ENCODE assay signal across 36 cellular contexts in the genomic region with DNA sequence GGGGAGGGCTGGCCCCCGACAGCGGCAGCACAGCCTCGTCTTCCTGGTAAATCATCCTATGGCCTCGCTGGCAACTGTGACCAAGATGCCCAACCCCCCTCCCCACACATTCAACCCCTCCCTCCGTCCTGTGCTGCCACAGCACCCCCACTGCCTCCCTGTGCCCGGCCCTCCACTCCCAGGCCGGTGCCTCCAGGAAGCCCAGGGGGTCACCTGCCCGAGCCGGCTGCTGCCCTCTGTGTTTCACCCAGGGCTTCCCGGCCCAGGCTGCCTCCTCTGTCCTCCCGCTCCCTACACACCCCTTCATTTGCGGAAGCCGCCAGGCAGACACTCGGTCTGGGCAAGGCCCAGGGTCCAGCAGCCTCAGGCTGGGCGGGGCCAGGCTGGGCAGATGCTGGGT.
"Had no signal": no experiment of that assay in that cellular context is flagged by ENCODE, and none has a peak within 500 bp of the region (broad histone marks: within the 10 kb centered on the region; RNA-seq: fewer than 3 reads in every experiment).

No MANE protein-coding gene starts in this region.

- H3K27ac Mint-ChIP-seq: activated B cell treated with CpG ODN at 0.5 μM for 24 hours; activated CD8-positive, alpha-beta T cell treated with anti-CD3 and anti-CD28 coated beads for 36 hours; activated naive CD4-positive, alpha-beta T cell treated with anti-CD3 and anti-CD28 coated beads, Interleukin-2, amount 10 ng/mL, durations not matched to agents 7 days and 5 days; activated naive CD8-positive, alpha-beta T cell treated with anti-CD3 and anti-CD28 coated beads, Interleukin-2, amount 10 ng/mL, durations not matched to agents 7 days and 5 days; activated T-cell treated with anti-CD3 and anti-CD28 coated beads, Interleukin-2, amount 50 U/mL, for 72 hours; dendritic cell treated with granulocyte-macrophage colony-stimulating factor and Interleukin-4, amounts not matched to agents 40 ng/mL and 50 ng/mL, for 4 days; endodermal cell; T-helper 17 cell; T-helper 2 cell treated with Interferon-gamma antibody and Interleukin-4, amounts not matched to agents 5 μg/mL and 100 μg/mL, for 36 hours had no signal

- H3K4me1 ChIP-seq: ascending aorta, breast epithelium, foreskin keratinocyte, gastrocnemius medialis, heart left ventricle had no signal

- H3K36me3 Mint-ChIP-seq: activated naive CD4-positive, alpha-beta T cell treated with anti-CD3 and anti-CD28 coated beads, Interleukin-2, amount 10 ng/mL, durations not matched to agents 7 days and 5 days; activated naive CD4-positive, alpha-beta T cell treated with anti-CD3 and anti-CD28 coated beads, Interleukin-2, amount 50 U/mL, for 72 hours; activated naive CD8-positive, alpha-beta T cell treated with anti-CD3 and anti-CD28 coated beads, Interleukin-2, amount 10 ng/mL, durations not matched to agents 7 days and 5 days; brain had no signal

- H3K27me3 ChIP-seq: ascending aorta had no signal

- H3K9me3 Mint-ChIP-seq: activated B cell treated with CpG ODN at 0.5 μM for 24 hours; activated CD8-positive, alpha-beta T cell treated with anti-CD3 and anti-CD28 coated beads for 36 hours; activated naive CD4-positive, alpha-beta T cell treated with anti-CD3 and anti-CD28 coated beads, Interleukin-2, amount 10 ng/mL, durations not matched to agents 7 days and 5 days; activated naive CD4-positive, alpha-beta T cell treated with anti-CD3 and anti-CD28 coated beads, Interleukin-2, amount 50 U/mL, for 72 hours; activated naive CD8-positive, alpha-beta T cell treated with anti-CD3 and anti-CD28 coated beads, Interleukin-2, amount 10 ng/mL, durations not matched to agents 7 days and 5 days; activated T-cell treated with anti-CD3 and anti-CD28 coated beads, Interleukin-2, amount 50 U/mL, for 24 hours; activated T-cell treated with anti-CD3 and anti-CD28 coated beads, Interleukin-2, amount 50 U/mL, for 72 hours; dendritic cell treated with granulocyte-macrophage colony-stimulating factor and Interleukin-4, amounts not matched to agents 40 ng/mL and 50 ng/mL, for 4 days; endodermal cell; T-helper 2 cell treated with Interferon-gamma antibody and Interleukin-4, amounts not matched to agents 5 μg/mL and 100 μg/mL, for 36 hours had no signal

- ATAC-seq: activated CD4-positive, CD25-positive, alpha-beta regulatory T cell treated with anti-CD3 and anti-CD28 coated beads, Interleukin-2, amount 50 U/mL, for 24 hours; activated CD8-positive, alpha-beta T cell treated with anti-CD3 and anti-CD28 coated beads for 36 hours; activated naive CD4-positive, alpha-beta T cell treated with anti-CD3 and anti-CD28 coated beads, Interleukin-2, amount 50 U/mL, for 72 hours; activated T-cell treated with anti-CD3 and anti-CD28 coated beads, Interleukin-2, amount 50 U/mL, for 72 hours; esophagus mucosa; foreskin keratinocyte; gastrocnemius medialis; heart left ventricle; T-helper 17 cell had no signal

- H3K9me3 ChIP-seq: ascending aorta, breast epithelium, gastrocnemius medialis, heart left ventricle had no signal

- H3K36me3 ChIP-seq: ascending aorta, breast epithelium, cardiac muscle cell, gastrocnemius medialis, heart left ventricle, WERI-Rb-1 had no signal

- DNase-seq: activated B cell treated with CpG ODN at 0.5 μM for 24 hours; activated CD4-positive, alpha-beta T cell treated with anti-CD3 and anti-CD28 coated beads for 48 hours; activated CD4-positive, alpha-beta T cell treated with anti-CD3 and anti-CD28 coated beads, Interleukin-2, amount 50 U/mL, for 1 hour; activated CD4-positive, alpha-beta T cell treated with anti-CD3 and anti-CD28 coated beads, Interleukin-2, amount 50 U/mL, for 48 hours; activated CD8-positive, alpha-beta memory T cell treated with anti-CD3 and anti-CD28 coated beads for 24 hours; activated CD8-positive, alpha-beta memory T cell treated with anti-CD3 and anti-CD28 coated beads, Interleukin-2, amount 50 U/mL, for 4 hours; activated CD8-positive, alpha-beta T cell treated with anti-CD3 and anti-CD28 coated beads for 36 hours; activated gamma-delta T cell; activated naive CD4-positive, alpha-beta T cell; activated naive CD4-positive, alpha-beta T cell treated with anti-CD3 and anti-CD28 coated beads, Interleukin-2, amount 10 ng/mL, durations not matched to agents 7 days and 5 days; activated naive CD8-positive, alpha-beta T cell treated with anti-CD3 and anti-CD28 coated beads, Interleukin-2, amount 10 ng/mL, durations not matched to agents 7 days and 5 days; activated T-cell treated with anti-CD3 and anti-CD28 coated beads for 4 hours; activated T-cell treated with anti-CD3 and anti-CD28 coated beads, Interleukin-2, amount 50 U/mL, for 24 hours; activated T-cell treated with anti-CD3 and anti-CD28 coated beads, Interleukin-2, amount 50 U/mL, for 72 hours; central memory CD4-positive, alpha-beta T cell; cerebellar nuclear complex; dorsolateral prefrontal cortex; effector memory CD4-positive, alpha-beta T cell; endodermal cell; foreskin keratinocyte; gastrocnemius medialis; glutamatergic neuron; heart left ventricle; T-helper 17 cell; T1000; WERI-Rb-1 had no signal

- H3K27ac ChIP-seq: ascending aorta, breast epithelium, cardiac muscle cell, coronary artery, foreskin keratinocyte, gastrocnemius medialis, heart left ventricle, WERI-Rb-1 had no signal

- H3K4me1 Mint-ChIP-seq: activated B cell treated with CpG ODN at 0.5 μM for 24 hours; activated naive CD4-positive, alpha-beta T cell treated with anti-CD3 and anti-CD28 coated beads, Interleukin-2, amount 10 ng/mL, durations not matched to agents 7 days and 5 days; activated naive CD8-positive, alpha-beta T cell treated with anti-CD3 and anti-CD28 coated beads, Interleukin-2, amount 10 ng/mL, durations not matched to agents 7 days and 5 days had no signal

- H3K4me3 Mint-ChIP-seq: activated B cell treated with CpG ODN at 0.5 μM for 24 hours; activated CD8-positive, alpha-beta T cell treated with anti-CD3 and anti-CD28 coated beads for 36 hours; activated naive CD4-positive, alpha-beta T cell treated with anti-CD3 and anti-CD28 coated beads, Interleukin-2, amount 10 ng/mL, durations not matched to agents 7 days and 5 days; activated naive CD8-positive, alpha-beta T cell treated with anti-CD3 and anti-CD28 coated beads, Interleukin-2, amount 10 ng/mL, durations not matched to agents 7 days and 5 days; activated T-cell treated with anti-CD3 and anti-CD28 coated beads, Interleukin-2, amount 50 U/mL, for 24 hours; activated T-cell treated with anti-CD3 and anti-CD28 coated beads, Interleukin-2, amount 50 U/mL, for 72 hours; brain; dendritic cell treated with granulocyte-macrophage colony-stimulating factor and Interleukin-4, amounts not matched to agents 40 ng/mL and 50 ng/mL, for 4 days; endodermal cell; T-helper 17 cell; T-helper 2 cell treated with Interferon-gamma antibody and Interleukin-4, amounts not matched to agents 5 μg/mL and 100 μg/mL, for 36 hours had no signal

- H3K27me3 Mint-ChIP-seq: activated naive CD8-positive, alpha-beta T cell treated with anti-CD3 and anti-CD28 coated beads, Interleukin-2, amount 10 ng/mL, durations not matched to agents 7 days and 5 days had no signal

- H3K4me3 ChIP-seq: ascending aorta, breast epithelium, cardiac muscle cell, coronary artery, dorsolateral prefrontal cortex, gastrocnemius medialis, heart left ventricle had no signal
